1 cellular context compared by ENCODE assay signal in the genomic region with DNA sequence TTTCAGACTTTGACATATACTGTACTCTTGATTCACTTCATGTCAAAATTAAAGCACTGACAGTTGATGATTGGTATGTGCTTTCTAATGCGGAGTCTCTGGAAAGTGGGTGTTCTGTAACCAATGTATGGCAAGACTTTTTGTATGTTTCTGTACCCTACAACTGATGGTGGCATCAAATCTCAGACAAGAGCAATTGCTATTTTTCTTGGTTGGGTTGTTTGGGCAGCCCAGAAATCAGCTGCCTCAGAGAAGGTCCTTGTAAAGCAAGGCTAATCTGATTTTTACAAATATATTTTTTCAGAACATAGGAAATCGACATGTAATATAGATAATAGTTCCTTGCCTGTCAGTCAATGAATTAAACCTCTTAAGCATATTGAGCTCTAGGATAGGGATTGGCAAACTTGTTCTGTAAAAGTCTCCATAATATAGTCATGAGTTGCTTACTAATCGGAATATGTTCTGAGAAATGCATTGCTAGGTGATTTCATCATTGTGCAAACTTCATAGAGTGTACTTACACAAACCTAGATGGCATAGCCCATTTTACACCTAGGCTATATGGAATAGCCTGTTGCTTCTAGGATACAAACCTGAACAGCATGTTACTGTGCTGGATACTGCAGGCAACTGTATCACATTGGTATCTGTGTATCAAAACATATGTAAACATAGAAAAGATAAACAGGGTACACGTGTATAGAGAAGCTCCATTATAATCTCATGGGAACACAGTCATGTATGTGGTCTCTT.
TF ChIP-seq lines count a peak whose summit lies in the region.

No MANE protein-coding gene starts in this region.

TF ChIP-seq in K562, 482 proteins besides CTCF, POLR2A, EP300 and RAD21 (continued from another document and continues in another):
- TF ChIP-seq SMARCA4 (IDR thresholded peaks at IDR 0.05), result no peak; the same call in 1 of the 2 replicates
- TF ChIP-seq CBFB (CRISPR knock-in tag; IDR thresholded peaks at IDR 0.05), result no peak
- TF ChIP-seq TRIM28 (IDR thresholded peaks at IDR 0.05), result no peak
- TF ChIP-seq, protein P1, sequence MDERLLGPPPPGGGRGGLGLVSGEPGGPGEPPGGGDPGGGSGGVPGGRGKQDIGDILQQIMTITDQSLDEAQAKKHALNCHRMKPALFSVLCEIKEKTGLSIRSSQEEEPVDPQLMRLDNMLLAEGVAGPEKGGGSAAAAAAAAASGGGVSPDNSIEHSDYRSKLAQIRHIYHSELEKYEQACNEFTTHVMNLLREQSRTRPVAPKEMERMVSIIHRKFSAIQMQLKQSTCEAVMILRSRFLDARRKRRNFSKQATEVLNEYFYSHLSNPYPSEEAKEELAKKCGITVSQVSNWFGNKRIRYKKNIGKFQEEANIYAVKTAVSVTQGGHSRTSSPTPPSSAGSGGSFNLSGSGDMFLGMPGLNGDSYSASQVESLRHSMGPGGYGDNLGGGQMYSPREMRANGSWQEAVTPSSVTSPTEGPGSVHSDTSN (CRISPR knock-in tag; IDR thresholded peaks at IDR 0.05; ENCODE audit: low read depth), result no peak
- TF ChIP-seq, protein P1 (tag; conservative IDR thresholded peaks at IDR 0.05; ENCODE audit: low read depth), result 0 out of 2 replicates have a peak, but pooled peaks have one; percentile 7
- no peak for TF ChIP-seq PHF20 (IDR thresholded peaks at IDR 0.05; ENCODE audit: partially characterized antibody)
- TF ChIP-seq HDGF (IDR thresholded peaks at IDR 0.05), result no peak
- TF ChIP-seq, protein P2, sequence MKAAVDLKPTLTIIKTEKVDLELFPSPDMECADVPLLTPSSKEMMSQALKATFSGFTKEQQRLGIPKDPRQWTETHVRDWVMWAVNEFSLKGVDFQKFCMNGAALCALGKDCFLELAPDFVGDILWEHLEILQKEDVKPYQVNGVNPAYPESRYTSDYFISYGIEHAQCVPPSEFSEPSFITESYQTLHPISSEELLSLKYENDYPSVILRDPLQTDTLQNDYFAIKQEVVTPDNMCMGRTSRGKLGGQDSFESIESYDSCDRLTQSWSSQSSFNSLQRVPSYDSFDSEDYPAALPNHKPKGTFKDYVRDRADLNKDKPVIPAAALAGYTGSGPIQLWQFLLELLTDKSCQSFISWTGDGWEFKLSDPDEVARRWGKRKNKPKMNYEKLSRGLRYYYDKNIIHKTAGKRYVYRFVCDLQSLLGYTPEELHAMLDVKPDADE (conservative IDR thresholded peaks at IDR 0.05; ENCODE audit: control insufficient read depth, low read depth, low read length), result no peak
- TF ChIP-seq, protein P3, sequence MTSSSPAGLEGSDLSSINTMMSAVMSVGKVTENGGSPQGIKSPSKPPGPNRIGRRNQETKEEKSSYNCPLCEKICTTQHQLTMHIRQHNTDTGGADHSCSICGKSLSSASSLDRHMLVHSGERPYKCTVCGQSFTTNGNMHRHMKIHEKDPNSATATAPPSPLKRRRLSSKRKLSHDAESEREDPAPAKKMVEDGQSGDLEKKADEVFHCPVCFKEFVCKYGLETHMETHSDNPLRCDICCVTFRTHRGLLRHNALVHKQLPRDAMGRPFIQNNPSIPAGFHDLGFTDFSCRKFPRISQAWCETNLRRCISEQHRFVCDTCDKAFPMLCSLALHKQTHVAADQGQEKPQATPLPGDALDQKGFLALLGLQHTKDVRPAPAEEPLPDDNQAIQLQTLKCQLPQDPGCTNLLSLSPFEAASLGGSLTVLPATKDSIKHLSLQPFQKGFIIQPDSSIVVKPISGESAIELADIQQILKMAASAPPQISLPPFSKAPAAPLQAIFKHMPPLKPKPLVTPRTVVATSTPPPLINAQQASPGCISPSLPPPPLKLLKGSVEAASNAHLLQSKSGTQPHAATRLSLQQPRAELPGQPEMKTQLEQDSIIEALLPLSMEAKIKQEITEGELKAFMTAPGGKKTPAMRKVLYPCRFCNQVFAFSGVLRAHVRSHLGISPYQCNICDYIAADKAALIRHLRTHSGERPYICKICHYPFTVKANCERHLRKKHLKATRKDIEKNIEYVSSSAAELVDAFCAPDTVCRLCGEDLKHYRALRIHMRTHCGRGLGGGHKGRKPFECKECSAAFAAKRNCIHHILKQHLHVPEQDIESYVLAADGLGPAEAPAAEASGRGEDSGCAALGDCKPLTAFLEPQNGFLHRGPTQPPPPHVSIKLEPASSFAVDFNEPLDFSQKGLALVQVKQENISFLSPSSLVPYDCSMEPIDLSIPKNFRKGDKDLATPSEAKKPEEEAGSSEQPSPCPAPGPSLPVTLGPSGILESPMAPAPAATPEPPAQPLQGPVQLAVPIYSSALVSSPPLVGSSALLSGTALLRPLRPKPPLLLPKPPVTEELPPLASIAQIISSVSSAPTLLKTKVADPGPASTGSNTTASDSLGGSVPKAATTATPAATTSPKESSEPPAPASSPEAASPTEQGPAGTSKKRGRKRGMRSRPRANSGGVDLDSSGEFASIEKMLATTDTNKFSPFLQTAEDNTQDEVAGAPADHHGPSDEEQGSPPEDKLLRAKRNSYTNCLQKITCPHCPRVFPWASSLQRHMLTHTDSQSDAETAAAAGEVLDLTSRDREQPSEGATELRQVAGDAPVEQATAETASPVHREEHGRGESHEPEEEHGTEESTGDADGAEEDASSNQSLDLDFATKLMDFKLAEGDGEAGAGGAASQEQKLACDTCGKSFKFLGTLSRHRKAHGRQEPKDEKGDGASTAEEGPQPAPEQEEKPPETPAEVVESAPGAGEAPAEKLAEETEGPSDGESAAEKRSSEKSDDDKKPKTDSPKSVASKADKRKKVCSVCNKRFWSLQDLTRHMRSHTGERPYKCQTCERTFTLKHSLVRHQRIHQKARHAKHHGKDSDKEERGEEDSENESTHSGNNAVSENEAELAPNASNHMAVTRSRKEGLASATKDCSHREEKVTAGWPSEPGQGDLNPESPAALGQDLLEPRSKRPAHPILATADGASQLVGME (CRISPR knock-in tag; IDR thresholded peaks at IDR 0.05), result no peak
- TF ChIP-seq SUPT5H (IDR thresholded peaks at IDR 0.05), result no peak
- no peak for TF ChIP-seq CREB1 (IDR thresholded peaks at IDR 0.05)
- TF ChIP-seq CREB1 (CRISPR knock-in tag; IDR thresholded peaks at IDR 0.05), result no peak
- TF ChIP-seq POLR2AphosphoS5 (IDR thresholded peaks at IDR 0.05; ENCODE audit: control insufficient read depth, insufficient read depth, low read depth, low read length), result no peak
- no peak for TF ChIP-seq KAT2B (IDR thresholded peaks at IDR 0.05; ENCODE audit: low read depth, low read length)
- TF ChIP-seq, protein P4, sequence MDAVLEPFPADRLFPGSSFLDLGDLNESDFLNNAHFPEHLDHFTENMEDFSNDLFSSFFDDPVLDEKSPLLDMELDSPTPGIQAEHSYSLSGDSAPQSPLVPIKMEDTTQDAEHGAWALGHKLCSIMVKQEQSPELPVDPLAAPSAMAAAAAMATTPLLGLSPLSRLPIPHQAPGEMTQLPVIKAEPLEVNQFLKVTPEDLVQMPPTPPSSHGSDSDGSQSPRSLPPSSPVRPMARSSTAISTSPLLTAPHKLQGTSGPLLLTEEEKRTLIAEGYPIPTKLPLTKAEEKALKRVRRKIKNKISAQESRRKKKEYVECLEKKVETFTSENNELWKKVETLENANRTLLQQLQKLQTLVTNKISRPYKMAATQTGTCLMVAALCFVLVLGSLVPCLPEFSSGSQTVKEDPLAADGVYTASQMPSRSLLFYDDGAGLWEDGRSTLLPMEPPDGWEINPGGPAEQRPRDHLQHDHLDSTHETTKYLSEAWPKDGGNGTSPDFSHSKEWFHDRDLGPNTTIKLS (IDR thresholded peaks at IDR 0.05; ENCODE audit: borderline replicate concordance, low read depth), result no peak
- no peak for TF ChIP-seq XRCC3 (IDR thresholded peaks at IDR 0.05)
- TF ChIP-seq IFI16 (CRISPR knock-in tag; IDR thresholded peaks at IDR 0.05), result no peak
- TF ChIP-seq, protein P5, sequence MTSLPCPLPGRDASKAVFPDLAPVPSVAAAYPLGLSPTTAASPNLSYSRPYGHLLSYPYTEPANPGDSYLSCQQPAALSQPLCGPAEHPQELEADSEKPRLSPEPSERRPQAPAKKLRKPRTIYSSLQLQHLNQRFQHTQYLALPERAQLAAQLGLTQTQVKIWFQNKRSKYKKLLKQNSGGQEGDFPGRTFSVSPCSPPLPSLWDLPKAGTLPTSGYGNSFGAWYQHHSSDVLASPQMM (CRISPR knock-in tag; IDR thresholded peaks at IDR 0.05), result no peak
- no peak for TF ChIP-seq MCM2 (IDR thresholded peaks at IDR 0.05; ENCODE audit: low read depth)
- TF ChIP-seq SREBF1 (IDR thresholded peaks at IDR 0.05; ENCODE audit: borderline replicate concordance, low read depth, low read length), result no peak
- TF ChIP-seq ZBTB7A (IDR thresholded peaks at IDR 0.05; ENCODE audit: borderline replicate concordance, control insufficient read depth, low read depth, low read length), result no peak
- TF ChIP-seq ILF3 (IDR thresholded peaks at IDR 0.05; ENCODE audit: borderline replicate concordance), result no peak
- no peak for TF ChIP-seq HCFC1 (IDR thresholded peaks at IDR 0.05; ENCODE audit: low read depth, low read length)
- TF ChIP-seq, protein P6, sequence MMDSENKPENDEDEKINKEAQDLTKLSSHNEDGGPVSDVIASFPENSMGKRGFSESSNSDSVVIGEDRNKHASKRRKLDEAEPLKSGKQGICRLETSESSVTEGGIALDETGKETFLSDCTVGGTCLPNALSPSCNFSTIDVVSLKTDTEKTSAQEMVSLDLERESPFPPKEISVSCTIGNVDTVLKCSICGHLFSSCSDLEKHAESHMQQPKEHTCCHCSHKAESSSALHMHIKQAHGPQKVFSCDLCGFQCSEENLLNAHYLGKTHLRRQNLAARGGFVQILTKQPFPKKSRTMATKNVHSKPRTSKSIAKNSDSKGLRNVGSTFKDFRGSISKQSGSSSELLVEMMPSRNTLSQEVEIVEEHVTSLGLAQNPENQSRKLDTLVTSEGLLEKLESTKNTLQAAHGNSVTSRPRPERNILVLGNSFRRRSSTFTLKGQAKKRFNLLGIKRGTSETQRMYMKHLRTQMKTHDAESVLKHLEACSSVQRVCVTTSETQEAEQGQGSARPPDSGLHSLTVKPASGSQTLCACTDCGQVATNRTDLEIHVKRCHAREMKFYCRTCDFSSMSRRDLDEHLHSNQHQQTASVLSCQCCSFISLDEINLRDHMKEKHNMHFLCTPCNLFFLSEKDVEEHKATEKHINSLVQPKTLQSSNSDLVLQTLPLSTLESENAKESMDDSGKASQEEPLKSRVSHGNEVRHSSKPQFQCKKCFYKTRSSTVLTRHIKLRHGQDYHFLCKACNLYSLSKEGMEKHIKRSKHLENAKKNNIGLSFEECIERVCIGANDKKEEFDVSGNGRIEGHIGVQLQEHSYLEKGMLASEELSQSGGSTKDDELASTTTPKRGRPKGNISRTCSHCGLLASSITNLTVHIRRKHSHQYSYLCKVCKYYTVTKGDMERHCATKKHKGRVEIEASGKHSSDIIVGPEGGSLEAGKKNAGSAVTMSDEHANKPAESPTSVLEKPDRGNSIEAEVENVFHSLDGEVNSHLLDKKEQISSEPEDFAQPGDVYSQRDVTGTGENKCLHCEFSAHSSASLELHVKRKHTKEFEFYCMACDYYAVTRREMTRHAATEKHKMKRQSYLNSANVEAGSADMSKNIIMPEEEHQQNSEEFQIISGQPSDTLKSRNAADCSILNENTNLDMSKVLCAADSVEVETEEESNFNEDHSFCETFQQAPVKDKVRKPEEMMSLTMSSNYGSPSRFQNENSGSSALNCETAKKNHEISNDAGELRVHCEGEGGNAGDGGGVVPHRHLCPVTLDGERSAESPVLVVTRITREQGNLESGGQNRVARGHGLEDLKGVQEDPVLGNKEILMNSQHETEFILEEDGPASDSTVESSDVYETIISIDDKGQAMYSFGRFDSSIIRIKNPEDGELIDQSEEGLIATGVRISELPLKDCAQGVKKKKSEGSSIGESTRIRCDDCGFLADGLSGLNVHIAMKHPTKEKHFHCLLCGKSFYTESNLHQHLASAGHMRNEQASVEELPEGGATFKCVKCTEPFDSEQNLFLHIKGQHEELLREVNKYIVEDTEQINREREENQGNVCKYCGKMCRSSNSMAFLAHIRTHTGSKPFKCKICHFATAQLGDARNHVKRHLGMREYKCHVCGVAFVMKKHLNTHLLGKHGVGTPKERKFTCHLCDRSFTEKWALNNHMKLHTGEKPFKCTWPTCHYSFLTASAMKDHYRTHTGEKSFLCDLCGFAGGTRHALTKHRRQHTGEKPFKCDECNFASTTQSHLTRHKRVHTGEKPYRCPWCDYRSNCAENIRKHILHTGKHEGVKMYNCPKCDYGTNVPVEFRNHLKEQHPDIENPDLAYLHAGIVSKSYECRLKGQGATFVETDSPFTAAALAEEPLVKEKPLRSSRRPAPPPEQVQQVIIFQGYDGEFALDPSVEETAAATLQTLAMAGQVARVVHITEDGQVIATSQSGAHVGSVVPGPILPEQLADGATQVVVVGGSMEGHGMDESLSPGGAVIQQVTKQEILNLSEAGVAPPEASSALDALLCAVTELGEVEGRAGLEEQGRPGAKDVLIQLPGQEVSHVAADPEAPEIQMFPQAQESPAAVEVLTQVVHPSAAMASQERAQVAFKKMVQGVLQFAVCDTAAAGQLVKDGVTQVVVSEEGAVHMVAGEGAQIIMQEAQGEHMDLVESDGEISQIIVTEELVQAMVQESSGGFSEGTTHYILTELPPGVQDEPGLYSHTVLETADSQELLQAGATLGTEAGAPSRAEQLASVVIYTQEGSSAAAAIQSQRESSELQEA (IDR thresholded peaks at IDR 0.05; ENCODE audit: low read depth), result no peak
- TF ChIP-seq RBM34 (IDR thresholded peaks at IDR 0.05; ENCODE audit: borderline replicate concordance, insufficient read depth, low read length), result no peak
- no peak for TF ChIP-seq WHSC1 (IDR thresholded peaks at IDR 0.05; ENCODE audit: low read length)
- TF ChIP-seq, protein P7, sequence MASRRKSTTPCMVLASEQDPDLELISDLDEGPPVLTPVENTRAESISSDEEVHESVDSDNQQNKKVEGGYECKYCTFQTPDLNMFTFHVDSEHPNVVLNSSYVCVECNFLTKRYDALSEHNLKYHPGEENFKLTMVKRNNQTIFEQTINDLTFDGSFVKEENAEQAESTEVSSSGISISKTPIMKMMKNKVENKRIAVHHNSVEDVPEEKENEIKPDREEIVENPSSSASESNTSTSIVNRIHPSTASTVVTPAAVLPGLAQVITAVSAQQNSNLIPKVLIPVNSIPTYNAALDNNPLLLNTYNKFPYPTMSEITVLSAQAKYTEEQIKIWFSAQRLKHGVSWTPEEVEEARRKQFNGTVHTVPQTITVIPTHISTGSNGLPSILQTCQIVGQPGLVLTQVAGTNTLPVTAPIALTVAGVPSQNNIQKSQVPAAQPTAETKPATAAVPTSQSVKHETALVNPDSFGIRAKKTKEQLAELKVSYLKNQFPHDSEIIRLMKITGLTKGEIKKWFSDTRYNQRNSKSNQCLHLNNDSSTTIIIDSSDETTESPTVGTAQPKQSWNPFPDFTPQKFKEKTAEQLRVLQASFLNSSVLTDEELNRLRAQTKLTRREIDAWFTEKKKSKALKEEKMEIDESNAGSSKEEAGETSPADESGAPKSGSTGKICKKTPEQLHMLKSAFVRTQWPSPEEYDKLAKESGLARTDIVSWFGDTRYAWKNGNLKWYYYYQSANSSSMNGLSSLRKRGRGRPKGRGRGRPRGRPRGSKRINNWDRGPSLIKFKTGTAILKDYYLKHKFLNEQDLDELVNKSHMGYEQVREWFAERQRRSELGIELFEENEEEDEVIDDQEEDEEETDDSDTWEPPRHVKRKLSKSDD (conservative IDR thresholded peaks at IDR 0.05; ENCODE audit: low read length), result no peak
- no peak for TF ChIP-seq ZNF143 (CRISPR knock-in tag; IDR thresholded peaks at IDR 0.05)
- no peak for TF ChIP-seq SAP30 (IDR thresholded peaks at IDR 0.05; ENCODE audit: borderline replicate concordance, insufficient read depth, low read depth, low read length, poor library complexity, severe bottlenecking)
- no peak for TF ChIP-seq POLR3A (IDR thresholded peaks at IDR 0.05; ENCODE audit: borderline replicate concordance, extremely low read depth, insufficient read depth, insufficient read length)
- no peak for TF ChIP-seq ZNF699 (CRISPR knock-in tag; IDR thresholded peaks at IDR 0.05; ENCODE audit: insufficient replicate concordance)
